8 cellular contexts compared by ENCODE assay signal in genomic region chr11:120339394-120339890, GRCh38. TPM values are rescaled to one million over a fixed set of nuclear protein-coding genes. Genes with fewer than 3 reads are reported as not detected.
A peak's percentile ranks its signal among the peaks of the same experiment; 100 is the strongest.
DNase-seq lines count a peak whose midpoint lies in the region; ATAC-seq and TF ChIP-seq lines count a peak whose summit lies in the region.

No MANE protein-coding gene starts in this region.

- H3K27ac ChIP-seq in brain microvascular endothelial cell (peak overlapping the region; percentile 28), suprapubic skin (peak overlapping the region; percentile 67)

- H3K4me1 ChIP-seq in suprapubic skin = peaks cover 73% of the 10 kb centered on the region

- in situ Hi-C loops in brain microvascular endothelial cell (cut with HindIII; ENCODE audit: low pct_ligation_motif_present, low sequenced_read_pairs) = no loop called here

- TF ChIP-seq CTCF in brain microvascular endothelial cell (IDR thresholded peaks at IDR 0.05; ENCODE audit: low read depth, low read length, missing control alignments) (no peak), suprapubic skin (IDR thresholded peaks at IDR 0.05) (no peak)

- no peaks in the 10 kb centered on the region for H3K36me3 ChIP-seq in brain microvascular endothelial cell (replicated peaks)
- no peaks in the 10 kb centered on the region for H3K36me3 ChIP-seq in suprapubic skin

- H3K27me3 ChIP-seq in brain microvascular endothelial cell (replicated peaks) = no peaks in the 10 kb centered on the region
- no peaks in the 10 kb centered on the region for H3K27me3 ChIP-seq in suprapubic skin

- ATAC-seq in left colon (peak; percentile 19), HG03432 (IDR thresholded peaks at IDR 0.05; ENCODE audit: unreplicated experiment) (no peak), HG03045 (IDR thresholded peaks at IDR 0.05; ENCODE audit: unreplicated experiment) (no peak)

- peak overlapping the region; percentile 84 for H3K4me3 ChIP-seq in brain microvascular endothelial cell (ENCODE audit: low read depth, low read length)
- H3K4me3 ChIP-seq in suprapubic skin = peak overlapping the region; percentile 86

- no peaks in the 10 kb centered on the region for H3K9me3 ChIP-seq in suprapubic skin

- no peak for TF ChIP-seq POLR2A in suprapubic skin (IDR thresholded peaks at IDR 0.05)

- intact Hi-C loops in left colon (cut with DNase I, micrococcal nuclease) = no loop called here

- WGBS in suprapubic skin = 13% methylated on average over 6 of the region's 6 CpGs

- DNase-seq in NCI-H82 (lab: John Stamatoyannopoulos, UW) (peak; percentile 12), NCI-H82 treated with DMSO at 0.1 percent for 48 hours (lab: John Stamatoyannopoulos, UW; ENCODE audit: unreplicated experiment) (no peak), brain microvascular endothelial cell (no peak), left colon (peak in 1 of 2 donors; percentile 23), suprapubic skin (ENCODE audit: low spot score in 2 of 2) (no peak), MV-4-11 (lab: John Stamatoyannopoulos, UW) (no peak)

- no peak for TF ChIP-seq EP300 in suprapubic skin (IDR thresholded peaks at IDR 0.05)

RNA-seq across cellular contexts. Expression of gene ARHGEF12, which starts 3.2 kb away (rescaled TPM):
- 100 to 1,000 TPM in 1 of 2 donors, 10 to 100 TPM in 1; 99.1 to 107 TPM for total RNA-seq in left colon
- total RNA-seq in suprapubic skin = 100 to 1,000 TPM; 107 to 222 (median 138) TPM

RNA-seq across cellular contexts. Expression of gene TLCD5, which starts 14.3 kb away (rescaled TPM):
- total RNA-seq in left colon = 1 to 10 TPM in 1 of 2 donors, under 1 TPM in 1; 0.49 to 1.1 TPM
- total RNA-seq in suprapubic skin = 1 to 10 TPM in 2 of 4 donors, under 1 TPM in 2; 0.83 to 2.3 (median 1.5) TPM
